ENCODE assay signal across 14 cellular contexts in genomic region chr9:99868845-99869244, GRCh38. TPM values are rescaled to one million over a fixed set of nuclear protein-coding genes. Genes with fewer than 3 reads are reported as not detected.
DNase-seq lines count a peak whose midpoint lies in the region; ATAC-seq and TF ChIP-seq lines count a peak whose summit lies in the region.
"Had no signal": no experiment of that assay in that cellular context is flagged by ENCODE, and none has a peak within 500 bp of the region (broad histone marks: within the 10 kb centered on the region; RNA-seq: fewer than 3 reads in every experiment).

No MANE protein-coding gene starts in this region.

- no peak overlapping the region for H3K4me3 ChIP-seq in esophagus muscularis mucosa

- no peak for DNase-seq in T-helper 2 cell treated with Interferon-gamma antibody and Interleukin-4, amounts not matched to agents 5 μg/mL and 100 μg/mL, for 36 hours (ENCODE audit: low spot score)
- no peak for DNase-seq in esophagus muscularis mucosa (ENCODE audit: extremely low spot score)
- no peak for DNase-seq in stimulated activated CD4-positive, alpha-beta T cell treated with anti-CD3 and anti-CD28 coated beads, Interleukin-4, amount 100 ng/mL, for 1 hour
- no peak for DNase-seq in NCI-H1436 treated with DMSO at 0.1 percent for 48 hours (lab: John Stamatoyannopoulos, UW)
- no peak for DNase-seq in posterior vena cava (ENCODE audit: low spot score)
- DNase-seq: activated T-cell treated with anti-CD3 and anti-CD28 coated beads, Interleukin-2, amount 50 U/mL, for 24 hours; Caco-2; NCI-H1105; stimulated activated CD4-positive, alpha-beta T cell treated with anti-CD3 and anti-CD28 coated beads, Interleukin-4, amount 100 ng/mL, for 4 hours had no signal

- peak; percentile 78 for ATAC-seq in GM18498 (IDR thresholded peaks at IDR 0.05; ENCODE audit: unreplicated experiment)
- ATAC-seq in GM19395 (IDR thresholded peaks at IDR 0.05; ENCODE audit: unreplicated experiment), result peak; percentile 93
- peak; percentile 65 for ATAC-seq in HG03045 (IDR thresholded peaks at IDR 0.05; ENCODE audit: unreplicated experiment)
- ATAC-seq: HCT116 had no signal

- TF ChIP-seq EP300 in esophagus muscularis mucosa (IDR thresholded peaks at IDR 0.05), result no peak

- TF ChIP-seq CTCF in esophagus muscularis mucosa (IDR thresholded peaks at IDR 0.05), result no peak

- intact Hi-C loops in esophagus muscularis mucosa (cut with DNase I) (no loop called here), posterior vena cava (cut with DNase I) (no loop called here)

- peaks cover 37% of the 10 kb centered on the region for H3K4me1 Mint-ChIP-seq in T-helper 2 cell treated with Interferon-gamma antibody and Interleukin-4, amounts not matched to agents 5 μg/mL and 100 μg/mL, for 36 hours (ENCODE audit: low read depth)

- H3K36me3 ChIP-seq in esophagus muscularis mucosa, result peaks cover 0 to 7% (median 0%) of the 10 kb centered on the region in 4 donors

- H3K27ac ChIP-seq in esophagus muscularis mucosa (replicated peaks in 1 of 4), result no peak overlapping the region

- no peaks in the 10 kb centered on the region for H3K27me3 Mint-ChIP-seq in T-helper 2 cell treated with Interferon-gamma antibody and Interleukin-4, amounts not matched to agents 5 μg/mL and 100 μg/mL, for 36 hours (ENCODE audit: low read depth)
- H3K27me3 Mint-ChIP-seq: activated T-cell treated with anti-CD3 and anti-CD28 coated beads, Interleukin-2, amount 50 U/mL, for 24 hours had no signal

- H3K4me3 Mint-ChIP-seq in T-helper 2 cell treated with Interferon-gamma antibody and Interleukin-4, amounts not matched to agents 5 μg/mL and 100 μg/mL, for 36 hours, result peak overlapping the region; percentile 15
- H3K4me3 Mint-ChIP-seq: activated T-cell treated with anti-CD3 and anti-CD28 coated beads, Interleukin-2, amount 50 U/mL, for 24 hours; nephron had no signal

- H3K27me3 ChIP-seq in esophagus muscularis mucosa, result no peaks in the 10 kb centered on the region

- no peak for TF ChIP-seq POLR2A in esophagus muscularis mucosa (IDR thresholded peaks at IDR 0.05; ENCODE audit: low read depth)

- H3K9me3 Mint-ChIP-seq in T-helper 2 cell treated with Interferon-gamma antibody and Interleukin-4, amounts not matched to agents 5 μg/mL and 100 μg/mL, for 36 hours, result no peaks in the 10 kb centered on the region
- H3K9me3 Mint-ChIP-seq: activated T-cell treated with anti-CD3 and anti-CD28 coated beads, Interleukin-2, amount 50 U/mL, for 24 hours; nephron had no signal

- 88% methylated on average over 2 of the region's 2 CpGs for WGBS in esophagus muscularis mucosa

- H3K27ac Mint-ChIP-seq in T-helper 2 cell treated with Interferon-gamma antibody and Interleukin-4, amounts not matched to agents 5 μg/mL and 100 μg/mL, for 36 hours, result peak overlapping the region; percentile 41
- H3K27ac Mint-ChIP-seq: activated T-cell treated with anti-CD3 and anti-CD28 coated beads, Interleukin-2, amount 50 U/mL, for 24 hours; nephron had no signal

- H3K4me1 ChIP-seq in esophagus muscularis mucosa, result no peaks in the 10 kb centered on the region
- H3K4me1 ChIP-seq: Caco-2 had no signal

- H3K9me3 ChIP-seq in esophagus muscularis mucosa, result no peaks in the 10 kb centered on the region
- H3K9me3 ChIP-seq: Caco-2 had no signal

- H3K36me3 Mint-ChIP-seq in T-helper 2 cell treated with Interferon-gamma antibody and Interleukin-4, amounts not matched to agents 5 μg/mL and 100 μg/mL, for 36 hours (ENCODE audit: low read depth), result no peaks in the 10 kb centered on the region

RNA-seq across cellular contexts. Expression of gene STX17, which starts 37.6 kb away (rescaled TPM):
- total RNA-seq in esophagus muscularis mucosa, result 10 to 100 TPM; 29.3 to 46.7 (median 38.4) TPM
- 10 to 100 TPM; 33.3 to 40.7 TPM for total RNA-seq in posterior vena cava

RNA-seq across cellular contexts. Expression of gene NR4A3, which starts 47.2 kb away (rescaled TPM):
- 10 to 100 TPM in 1 of 4 donors, 1 to 10 TPM in 3; 1.2 to 17.4 (median 1.9) TPM for total RNA-seq in esophagus muscularis mucosa
- total RNA-seq in posterior vena cava, result 10 to 100 TPM; 37.4 to 49.8 TPM
